25 cellular contexts compared by ENCODE assay signal in the genomic region with DNA sequence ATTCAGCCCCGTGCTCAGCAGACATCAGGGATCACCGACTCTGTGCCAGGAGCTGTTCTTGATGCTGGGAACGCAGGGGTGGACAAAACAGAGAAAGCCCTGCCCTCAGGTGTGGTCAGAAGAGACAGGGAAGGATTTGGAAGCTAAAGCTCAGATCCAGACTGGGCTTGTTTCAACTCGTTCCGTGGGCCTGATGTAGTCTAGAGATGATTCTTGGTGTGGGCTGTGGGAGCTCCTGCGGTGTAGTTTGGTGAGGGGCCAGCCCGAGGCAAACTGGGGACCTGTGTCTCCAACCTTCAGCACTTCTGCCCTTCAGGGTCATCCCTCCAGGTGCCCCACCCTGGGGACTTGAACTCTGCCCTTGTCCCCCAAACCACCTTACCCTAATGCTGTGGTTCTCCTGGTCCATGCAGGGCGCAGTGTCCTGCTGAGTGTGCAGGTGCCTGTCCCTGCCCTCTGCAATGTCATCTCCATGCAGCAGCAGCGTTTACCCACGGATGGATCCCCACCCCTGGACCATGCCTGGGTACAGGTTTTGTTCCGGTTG. TPM values are rescaled to one million over a fixed set of nuclear protein-coding genes. Genes with fewer than 3 reads are reported as not detected.
DNase-seq lines count a peak whose midpoint lies in the region; ATAC-seq and TF ChIP-seq lines count a peak whose summit lies in the region.
"Had no signal": no experiment of that assay in that cellular context is flagged by ENCODE, and none has a peak within 500 bp of the region (broad histone marks: within the 10 kb centered on the region; RNA-seq: fewer than 3 reads in every experiment).

No MANE protein-coding gene starts in this region.

- peak; percentile 58 for DNase-seq in cardiac septum (ENCODE audit: low spot score)
- no peak for DNase-seq in Right ventricle myocardium inferior (ENCODE audit: missing footprints)
- no peak for DNase-seq in RWPE1 (ENCODE audit: low spot score)
- peak; percentile 29 for DNase-seq in epithelial cell of prostate (ENCODE audit: low read depth, low spot score)
- no peak for DNase-seq in C1 segment of cervical spinal cord (lab: John Stamatoyannopoulos, UW)
- no peak for DNase-seq in T-helper 9 cell
- DNase-seq in AG08396 (ENCODE audit: low spot score), result no peak
- DNase-seq: activated CD4-positive, alpha-beta T cell treated with anti-CD3 and anti-CD28 coated beads for 36 hours; effector memory CD8-positive, alpha-beta T cell; esophagus squamous epithelium; gastrocnemius medialis; left lung; natural killer cell; NCI-H1436 treated with DMSO at 0.1 percent for 48 hours; NCI-H524; ovary; right cardiac atrium; spleen; stimulated activated CD4-positive, alpha-beta T cell treated with anti-CD3 and anti-CD28 coated beads, Interleukin-2, amount 100 ng/mL, for 48 hours had no signal

- no peak for ATAC-seq in Right ventricle myocardium inferior
- no peak for ATAC-seq in HG03159 (IDR thresholded peaks at IDR 0.05; ENCODE audit: unreplicated experiment)
- ATAC-seq: activated CD4-positive, alpha-beta T cell treated with anti-CD3 and anti-CD28 coated beads for 36 hours; gastrocnemius medialis; left lung; natural killer cell; Panc1; right cardiac atrium; stimulated activated effector memory CD8-positive, alpha-beta T cell treated with anti-CD3 and anti-CD28 coated beads, Interleukin-12 subunit alpha, Interleukin-12 subunit beta, amount 100 ng/mL, for 72 hours had no signal

- H3K27ac ChIP-seq in RWPE1 (peak overlapping the region; percentile 62), epithelial cell of prostate (peak overlapping the region; percentile 19)
- H3K27ac ChIP-seq: esophagus squamous epithelium, gastrocnemius medialis, hepatocyte, left lung, ovary, spleen, suprapubic skin, vagina had no signal

- POLR2A ChIA-PET in RWPE1 (lab: Yijun Ruan, JAX; ENCODE audit: low non-redundant PET), result no interaction called here

- intact Hi-C loops in cardiac septum (cut with DNase I), result no loop called here
- intact Hi-C loops in Right ventricle myocardium inferior (cut with DNase I), result no loop called here

- CTCF ChIA-PET in RWPE1 (lab: Yijun Ruan, JAX), result interaction anchor here (0.5 to 0.6 kb wide), 2 partner anchors 18 to 681 kb away, joined by 3 to 5 read pairs; no protein-coding TSS in a partner anchor

- no peak for TF ChIP-seq CTCF in RWPE1 (conservative IDR thresholded peaks at IDR 0.05; ENCODE audit: low read depth)

RNA-seq across cellular contexts. Expression of gene ABCG1, which starts 17.3 kb away (rescaled TPM):
- total RNA-seq in cardiac septum (6.3 TPM), Right ventricle myocardium inferior (9.0 TPM)

Comparison
In these comparisons a context has a peak if more than half of its experiments do, and no peak if none do; other contexts are left out.
1. DNase-seq: peak in cardiac septum (single experiment) and epithelial cell of prostate (single experiment); none in Right ventricle myocardium inferior (single experiment), RWPE1 (single experiment), C1 segment of cervical spinal cord (0 of 14), T-helper 9 cell (single experiment) and AG08396 (single experiment).